Comparison of ENCODE assay signal across 20 cellular contexts in genomic region chr21:38075833-38076567, GRCh38.
DNase-seq lines count a peak whose midpoint lies in the region; ATAC-seq and TF ChIP-seq lines count a peak whose summit lies in the region.
"Had no signal": no experiment of that assay in that cellular context is flagged by ENCODE, and none has a peak within 500 bp of the region (broad histone marks: within the 10 kb centered on the region; RNA-seq: fewer than 3 reads in every experiment).

No MANE protein-coding gene starts in this region.

- WGBS in stomach, 5 donors, result 73 to 83% (median 80%) methylated on average over 13 of the region's 13 CpGs

- H3K4me1 ChIP-seq in A673 (ENCODE audit: insufficient read depth, low read length, poor library complexity, severe bottlenecking), result no peaks in the 10 kb centered on the region
- no peaks in the 10 kb centered on the region for H3K4me1 ChIP-seq in PC-3 (ENCODE audit: insufficient read depth, low read length)
- H3K4me1 ChIP-seq in stomach, result no peaks in the 10 kb centered on the region
- H3K4me1 ChIP-seq: Caco-2 had no signal

- H3K27me3 ChIP-seq in A673 (replicated peaks; ENCODE audit: insufficient read depth, low read depth, low read length, poor library complexity), result peaks cover 9% of the 10 kb centered on the region
- H3K27me3 ChIP-seq in PC-3 (ENCODE audit: low read length), result peaks cover 36% of the 10 kb centered on the region
- no peaks in the 10 kb centered on the region for H3K27me3 ChIP-seq in stomach

- H3K9me3 Mint-ChIP-seq in natural killer cell treated with Interleukin-12 subunit alpha and Interleukin-12 subunit beta and Interleukin-15 and Interleukin-18, amount 100 ng/mL, for 72 hours, result peaks cover 3% of the 10 kb centered on the region

- BruUV-seq in A673 (replicated peaks; lab: Mats Ljungman, UMichigan) (no TSS peak), PC-3 (replicated peaks; lab: Mats Ljungman, UMichigan) (no TSS peak)

- no peaks in the 10 kb centered on the region for H3F3A ChIP-seq in PC-3 (ENCODE audit: low read length, unreplicated experiment)

- H3K4me1 Mint-ChIP-seq in natural killer cell treated with Interleukin-12 subunit alpha and Interleukin-12 subunit beta and Interleukin-15 and Interleukin-18, amount 100 ng/mL, for 72 hours (ENCODE audit: low read depth in 2 of 2), result no peaks in the 10 kb centered on the region
- H3K4me1 Mint-ChIP-seq: CD14-positive monocyte had no signal

- no peak overlapping the region for H3K4me3 Mint-ChIP-seq in natural killer cell treated with Interleukin-12 subunit alpha and Interleukin-12 subunit beta and Interleukin-15 and Interleukin-18, amount 100 ng/mL, for 72 hours
- H3K4me3 Mint-ChIP-seq: CD14-positive monocyte had no signal

- no peak overlapping the region for H3K27ac Mint-ChIP-seq in natural killer cell treated with Interleukin-12 subunit alpha and Interleukin-12 subunit beta and Interleukin-15 and Interleukin-18, amount 100 ng/mL, for 72 hours
- H3K27ac Mint-ChIP-seq: CD14-positive monocyte had no signal

- no peaks in the 10 kb centered on the region for H4K20me1 ChIP-seq in PC-3 (ENCODE audit: low read length)

- POLR2A ChIA-PET in A673 (lab: Charles Lee; ENCODE audit: low non-redundant PET), result no interaction called here
- POLR2A ChIA-PET in PC-3 (lab: Charles Lee; ENCODE audit: unreplicated experiment), result no interaction called here

- H3K36me3 ChIP-seq in A673 (ENCODE audit: insufficient read depth, low read length, poor library complexity, severe bottlenecking) (no peaks in the 10 kb centered on the region), PC-3 (ENCODE audit: low read depth, low read length) (no peaks in the 10 kb centered on the region), stomach (no peaks in the 10 kb centered on the region)

- H3K4me2 ChIP-seq in PC-3 (ENCODE audit: low read length), result no peak overlapping the region
- H3K4me2 ChIP-seq: SK-N-SH had no signal

- no peaks in the 10 kb centered on the region for H3K9me2 ChIP-seq in PC-3 (replicated peaks; ENCODE audit: low read length)
- H3K9me2 ChIP-seq: SK-N-SH had no signal

- H3K4me3 ChIP-seq in A673 (ENCODE audit: low read depth, low read length, poor library complexity, severe bottlenecking), result no peak overlapping the region
- H3K4me3 ChIP-seq in PC-3 (ENCODE audit: low read length), result no peak overlapping the region
- H3K4me3 ChIP-seq in fibroblast of villous mesenchyme (ENCODE audit: low read depth, low read length), result no peak overlapping the region
- H3K4me3 ChIP-seq in stomach, result no peak overlapping the region

- no peaks in the 10 kb centered on the region for H3K79me2 ChIP-seq in PC-3 (ENCODE audit: low read length)

- DNase-seq in A673 (ENCODE audit: low spot score) (peak; percentile 2), COLO668 (lab: John Stamatoyannopoulos, UW; ENCODE audit: unreplicated experiment) (peak; percentile 82), PC-3 (peak; percentile 12), fibroblast of villous mesenchyme (ENCODE audit: low read depth) (peak; percentile 25), stomach (no peak), mucosa of gallbladder (ENCODE audit: low spot score) (no peak)
- no peak for DNase-seq in natural killer cell treated with Interleukin-12 subunit alpha and Interleukin-12 subunit beta and Interleukin-15 and Interleukin-18, amount 100 ng/mL, for 72 hours (ENCODE audit: low spot score)
- DNase-seq: GOT3, NCI-H146, NCI-H2029 treated with DMSO at 0.1 percent for 48 hours, NCI-H2171 treated with DMSO at 0.1 percent for 48 hours, RPMI8226, SHP77 treated with DMSO at 0.1 percent for 48 hours, SK-N-SH, T-helper 1 cell had no signal

- ATAC-seq in PC-3 (no peak), HG03196 (IDR thresholded peaks at IDR 0.05; ENCODE audit: unreplicated experiment) (no peak)
- ATAC-seq in natural killer cell treated with Interleukin-12 subunit alpha and Interleukin-12 subunit beta and Interleukin-15 and Interleukin-18, amount 100 ng/mL, for 72 hours, result no peak
- ATAC-seq: HCT116 had no signal

- H3K27ac ChIP-seq in A673 (ENCODE audit: low read depth, low read length, poor library complexity, severe bottlenecking), result no peak overlapping the region
- H3K27ac ChIP-seq in PC-3 (ENCODE audit: low read length), result no peak overlapping the region
- no peak overlapping the region for H3K27ac ChIP-seq in stomach
- H3K27ac ChIP-seq: HL-60 had no signal

- no peak for TF ChIP-seq CTCF in A673 (conservative IDR thresholded peaks at IDR 0.05; ENCODE audit: low read depth, low read length)
- no peak for TF ChIP-seq CTCF in PC-3 (conservative IDR thresholded peaks at IDR 0.05; ENCODE audit: low read depth, low read length)
- no peak for TF ChIP-seq CTCF in fibroblast of villous mesenchyme (IDR thresholded peaks at IDR 0.05; ENCODE audit: insufficient read depth, low read depth, low read length)
- no peak for TF ChIP-seq CTCF in stomach (IDR thresholded peaks at IDR 0.05)

- peaks cover 9 to 23% of the 10 kb centered on the region in 2 donors for H3K27me3 Mint-ChIP-seq in natural killer cell treated with Interleukin-12 subunit alpha and Interleukin-12 subunit beta and Interleukin-15 and Interleukin-18, amount 100 ng/mL, for 72 hours

- no peak for TF ChIP-seq POLR2A in stomach (IDR thresholded peaks at IDR 0.05)

- H3K9me3 ChIP-seq in A673 (ENCODE audit: low read depth, low read length, poor library complexity, severe bottlenecking), result no peaks in the 10 kb centered on the region
- H3K9me3 ChIP-seq in PC-3 (ENCODE audit: low read length), result peaks cover 4% of the 10 kb centered on the region; the same call in 1 of the 2 replicates
- peaks cover 0 to 11% (median 8%) of the 10 kb centered on the region in 4 donors for H3K9me3 ChIP-seq in stomach
- H3K9me3 ChIP-seq: Caco-2, SK-N-SH had no signal

- no peak overlapping the region for H3K9ac ChIP-seq in PC-3 (ENCODE audit: low read length)
- H3K9ac ChIP-seq: SK-N-SH had no signal

- H2AFZ ChIP-seq in PC-3 (ENCODE audit: low read length), result no peak overlapping the region

- CTCF ChIA-PET in A673 (lab: Charles Lee) (no interaction called here), PC-3 (lab: Charles Lee) (no interaction called here)

- H3K36me3 Mint-ChIP-seq in natural killer cell treated with Interleukin-12 subunit alpha and Interleukin-12 subunit beta and Interleukin-15 and Interleukin-18, amount 100 ng/mL, for 72 hours, result no peaks in the 10 kb centered on the region
- H3K36me3 Mint-ChIP-seq: CD14-positive monocyte had no signal

- intact Hi-C loops in A673 (cut with micrococcal nuclease; ENCODE audit: unreplicated experiment) (no loop called here), PC-3 (cut with micrococcal nuclease) (no loop called here), stomach (cut with DNase I; ENCODE audit: low total_unique reads) (no loop called here)

- TF ChIP-seq EP300 in stomach (IDR thresholded peaks at IDR 0.05), result no peak

Comparison
In these comparisons a context has a peak if more than half of its experiments do, and no peak if none do; other contexts are left out.
1. DNase-seq: peak in A673 (single experiment), COLO668 (single experiment), PC-3 (single experiment) and fibroblast of villous mesenchyme (single experiment); none in natural killer cell treated with Interleukin-12 subunit alpha and Interleukin-12 subunit beta and Interleukin-15 and Interleukin-18, amount 100 ng/mL, for 72 hours (single experiment), stomach (single experiment) and mucosa of gallbladder (single experiment).